In genomic region chr9:110029422-110029814, GRCh38 we compare ENCODE assay signal across 9 cellular contexts.
DNase-seq lines count a peak whose midpoint lies in the region; ATAC-seq and TF ChIP-seq lines count a peak whose summit lies in the region.
"Had no signal": no experiment of that assay in that cellular context is flagged by ENCODE, and none has a peak within 500 bp of the region (broad histone marks: within the 10 kb centered on the region; RNA-seq: fewer than 3 reads in every experiment).

No MANE protein-coding gene starts in this region.

- H3K27me3 ChIP-seq in gastroesophageal sphincter (no peaks in the 10 kb centered on the region), testis (no peaks in the 10 kb centered on the region)

- intact Hi-C loops in testis (cut with DNase I; ENCODE audit: low total_unique reads): no loop called here

- H3K4me3 ChIP-seq in gastroesophageal sphincter (no peak overlapping the region), testis (no peak overlapping the region)

- no peak overlapping the region for H3K27ac ChIP-seq in gastroesophageal sphincter
- H3K27ac ChIP-seq in testis: no peak overlapping the region

- peak; percentile 79 for ATAC-seq in gastroesophageal sphincter
- ATAC-seq: activated CD8-positive, alpha-beta T cell treated with anti-CD3 and anti-CD28 coated beads, Interleukin-2, amount 10 ng/mL, durations not matched to agents 7 days and 5 days had no signal

- H3K4me1 ChIP-seq in gastroesophageal sphincter: peaks cover 0 to 7% (median 0%) of the 10 kb centered on the region in 3 donors
- peaks cover 4% of the 10 kb centered on the region for H3K4me1 ChIP-seq in testis

- TF ChIP-seq POLR2A in gastroesophageal sphincter (IDR thresholded peaks at IDR 0.05) (no peak), testis (IDR thresholded peaks at IDR 0.05) (no peak)

- TF ChIP-seq CTCF in gastroesophageal sphincter (IDR thresholded peaks at IDR 0.05) (no peak), testis (IDR thresholded peaks at IDR 0.05) (no peak)

- H3K36me3 ChIP-seq in gastroesophageal sphincter (no peaks in the 10 kb centered on the region), testis (ENCODE audit: low read depth, missing control alignments) (no peaks in the 10 kb centered on the region)

- TF ChIP-seq EP300 in gastroesophageal sphincter (IDR thresholded peaks at IDR 0.05): no peak

- WGBS in gastroesophageal sphincter (ENCODE audit: low coverage in 1 of 2), 2 donors: 50 to 51% methylated on average over 1 to 3 of the region's 3 CpGs
- 78 to 82% methylated on average over 3 of the region's 3 CpGs for WGBS in testis, 2 donors

- H3K9me3 ChIP-seq in gastroesophageal sphincter (no peaks in the 10 kb centered on the region), testis (no peaks in the 10 kb centered on the region)

- DNase-seq in EH (ENCODE audit: low read depth): peak; percentile 96
- DNase-seq in SIG-M5 treated with dmso at 0.1 percent for 504 hours (lab: John Stamatoyannopoulos, UW; ENCODE audit: unreplicated experiment): peak; percentile 75
- DNase-seq in putamen (ENCODE audit: low spot score): peak; percentile 14
- no peak for DNase-seq in occipital lobe (lab: John Stamatoyannopoulos, UW)
- no peak for DNase-seq in activated gamma-delta T cell treated with Interleukin-2 at 50 U/mL for 16 hours
- DNase-seq in testis: no peak
- no peak for DNase-seq in SW480 (ENCODE audit: low spot score)
- DNase-seq: activated CD8-positive, alpha-beta T cell treated with anti-CD3 and anti-CD28 coated beads, Interleukin-2, amount 10 ng/mL, durations not matched to agents 7 days and 5 days had no signal

Comparison
In these comparisons a context has a peak if more than half of its experiments do, and no peak if none do; other contexts are left out.
1. DNase-seq: peak in EH (single experiment), SIG-M5 treated with dmso at 0.1 percent for 504 hours (single experiment) and putamen (single experiment); none in occipital lobe (single experiment), activated gamma-delta T cell treated with Interleukin-2 at 50 U/mL for 16 hours (single experiment), testis (single experiment) and SW480 (single experiment).